1 cellular context compared by ENCODE assay signal in the genomic region with DNA sequence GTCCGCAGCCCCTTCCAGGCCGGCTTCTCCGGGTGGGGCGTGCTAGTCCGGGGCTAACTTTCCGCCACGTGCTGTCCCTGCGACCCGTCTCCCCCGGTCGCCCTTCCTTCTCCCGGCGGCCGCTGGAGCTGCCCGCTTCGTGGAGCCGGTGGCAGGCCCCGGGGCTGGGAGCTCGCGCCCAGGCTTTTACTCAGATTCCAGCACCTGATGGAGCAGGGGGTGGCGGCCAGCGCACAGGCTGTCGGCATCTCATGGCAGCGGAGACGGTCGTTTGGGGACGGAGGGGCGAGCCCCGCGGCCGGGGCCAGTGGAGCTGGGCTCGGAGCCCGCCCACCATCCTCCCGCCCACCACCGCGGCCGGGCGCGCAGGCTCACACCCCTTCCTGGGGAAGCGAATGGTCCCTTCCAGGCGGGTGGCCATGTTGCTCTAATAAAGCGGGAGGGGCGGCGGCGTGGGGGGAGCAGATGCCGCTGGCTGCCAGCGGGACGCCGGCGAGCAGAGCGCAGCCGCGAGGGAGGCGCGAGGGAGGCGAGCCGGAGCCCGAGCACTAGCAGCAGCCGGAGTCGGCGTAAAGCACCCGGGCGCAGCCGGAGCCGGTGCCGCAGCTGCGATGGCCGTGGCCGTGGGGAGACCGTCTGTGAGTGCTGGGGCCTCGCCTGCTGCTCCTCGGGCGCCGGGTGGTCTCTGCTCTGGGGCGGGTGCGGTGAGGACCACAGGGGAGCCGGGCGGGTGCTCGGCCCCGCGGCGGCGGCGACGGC.
TF ChIP-seq lines count a peak whose summit lies in the region.

A gene (plus strand): TSS at position 460 of the 759 bp plus-strand sequence. CDS start 152 bp downstream, at position 612.

TF ChIP-seq in K562, 482 proteins besides CTCF, POLR2A, EP300 and RAD21 (continued from another document and continues in another):
- TF ChIP-seq, protein P1, sequence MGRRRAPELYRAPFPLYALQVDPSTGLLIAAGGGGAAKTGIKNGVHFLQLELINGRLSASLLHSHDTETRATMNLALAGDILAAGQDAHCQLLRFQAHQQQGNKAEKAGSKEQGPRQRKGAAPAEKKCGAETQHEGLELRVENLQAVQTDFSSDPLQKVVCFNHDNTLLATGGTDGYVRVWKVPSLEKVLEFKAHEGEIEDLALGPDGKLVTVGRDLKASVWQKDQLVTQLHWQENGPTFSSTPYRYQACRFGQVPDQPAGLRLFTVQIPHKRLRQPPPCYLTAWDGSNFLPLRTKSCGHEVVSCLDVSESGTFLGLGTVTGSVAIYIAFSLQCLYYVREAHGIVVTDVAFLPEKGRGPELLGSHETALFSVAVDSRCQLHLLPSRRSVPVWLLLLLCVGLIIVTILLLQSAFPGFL (CRISPR knock-in tag; IDR thresholded peaks at IDR 0.05), result no peak
- TF ChIP-seq CBX8 (IDR thresholded peaks at IDR 0.05; ENCODE audit: borderline replicate concordance, extremely low read depth, low read depth, low read length, poor library complexity, severe bottlenecking) (no peak), ZNF780A (CRISPR knock-in tag; IDR thresholded peaks at IDR 0.05) (no peak), TCF7L2 (IDR thresholded peaks at IDR 0.05; ENCODE audit: low read depth, low read length) (peak; percentile 82), SPI1 (IDR thresholded peaks at IDR 0.05; ENCODE audit: borderline replicate concordance, low read depth, low read length) (no peak), LCOR (CRISPR knock-in tag; IDR thresholded peaks at IDR 0.05) (peak; percentile 66; the same call in 1 of the 2 replicates), CREM (IDR thresholded peaks at IDR 0.05; ENCODE audit: low read depth) (peak; percentile 65), GABPB1 (CRISPR knock-in tag; IDR thresholded peaks at IDR 0.05) (peak; percentile 63), GABPA (tag; conservative IDR thresholded peaks at IDR 0.05; ENCODE audit: low read depth) (no peak), BDP1 (IDR thresholded peaks at IDR 0.05; ENCODE audit: insufficient read depth, insufficient read length) (no peak), CXXC5 (CRISPR knock-in tag; IDR thresholded peaks at IDR 0.05) (peak; percentile 50; the same call in 1 of the 2 replicates), TBL1XR1 (IDR thresholded peaks at IDR 0.05; ENCODE audit: low read length in 2 of 2) (0 out of 4 replicates have a peak, but pooled peaks of 1 of the 2 experiments have one; percentile 24), PCBP1 (IDR thresholded peaks at IDR 0.05; ENCODE audit: low read depth, low read length, poor library complexity, severe bottlenecking) (peak; percentile 45), PURB (CRISPR knock-in tag; IDR thresholded peaks at IDR 0.05; ENCODE audit: low read depth) (no peak), TOE1 (IDR thresholded peaks at IDR 0.05; ENCODE audit: borderline replicate concordance) (peak; percentile 38), TOE1 (CRISPR knock-in tag; IDR thresholded peaks at IDR 0.05; ENCODE audit: borderline replicate concordance, low read depth) (no peak), TGIF2 (CRISPR knock-in tag; IDR thresholded peaks at IDR 0.05) (peak; percentile 67; the same call in 1 of the 2 replicates), ERF (CRISPR knock-in tag; IDR thresholded peaks at IDR 0.05) (no peak), SMAD3 (CRISPR knock-in tag; conservative IDR thresholded peaks at IDR 0.05) (no peak), NBN (IDR thresholded peaks at IDR 0.05; ENCODE audit: low read depth) (0 out of 2 replicates have a peak, but pooled peaks have one; percentile 25), E2F3 (CRISPR knock-in tag; IDR thresholded peaks at IDR 0.05) (no peak), BACH1 (tag; IDR thresholded peaks at IDR 0.05) (no peak), SP2 (IDR thresholded peaks at IDR 0.05; ENCODE audit: extremely low read depth, low read depth, low read length, poor library complexity, severe bottlenecking) (no peak), RNF2 (IDR thresholded peaks at IDR 0.05) (peak; percentile 37; the same call in 1 of the 2 replicates), CC2D1A (IDR thresholded peaks at IDR 0.05) (no peak)
- TF ChIP-seq, protein P2, sequence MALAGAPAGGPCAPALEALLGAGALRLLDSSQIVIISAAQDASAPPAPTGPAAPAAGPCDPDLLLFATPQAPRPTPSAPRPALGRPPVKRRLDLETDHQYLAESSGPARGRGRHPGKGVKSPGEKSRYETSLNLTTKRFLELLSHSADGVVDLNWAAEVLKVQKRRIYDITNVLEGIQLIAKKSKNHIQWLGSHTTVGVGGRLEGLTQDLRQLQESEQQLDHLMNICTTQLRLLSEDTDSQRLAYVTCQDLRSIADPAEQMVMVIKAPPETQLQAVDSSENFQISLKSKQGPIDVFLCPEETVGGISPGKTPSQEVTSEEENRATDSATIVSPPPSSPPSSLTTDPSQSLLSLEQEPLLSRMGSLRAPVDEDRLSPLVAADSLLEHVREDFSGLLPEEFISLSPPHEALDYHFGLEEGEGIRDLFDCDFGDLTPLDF (CRISPR knock-in tag; IDR thresholded peaks at IDR 0.05), result 0 out of 2 replicates have a peak, but pooled peaks have one; percentile 32
- TF ChIP-seq, protein P3, sequence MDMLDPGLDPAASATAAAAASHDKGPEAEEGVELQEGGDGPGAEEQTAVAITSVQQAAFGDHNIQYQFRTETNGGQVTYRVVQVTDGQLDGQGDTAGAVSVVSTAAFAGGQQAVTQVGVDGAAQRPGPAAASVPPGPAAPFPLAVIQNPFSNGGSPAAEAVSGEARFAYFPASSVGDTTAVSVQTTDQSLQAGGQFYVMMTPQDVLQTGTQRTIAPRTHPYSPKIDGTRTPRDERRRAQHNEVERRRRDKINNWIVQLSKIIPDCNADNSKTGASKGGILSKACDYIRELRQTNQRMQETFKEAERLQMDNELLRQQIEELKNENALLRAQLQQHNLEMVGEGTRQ (CRISPR knock-in tag; IDR thresholded peaks at IDR 0.05), result no peak; the same call in 1 of the 2 replicates
- TF ChIP-seq, protein P4, sequence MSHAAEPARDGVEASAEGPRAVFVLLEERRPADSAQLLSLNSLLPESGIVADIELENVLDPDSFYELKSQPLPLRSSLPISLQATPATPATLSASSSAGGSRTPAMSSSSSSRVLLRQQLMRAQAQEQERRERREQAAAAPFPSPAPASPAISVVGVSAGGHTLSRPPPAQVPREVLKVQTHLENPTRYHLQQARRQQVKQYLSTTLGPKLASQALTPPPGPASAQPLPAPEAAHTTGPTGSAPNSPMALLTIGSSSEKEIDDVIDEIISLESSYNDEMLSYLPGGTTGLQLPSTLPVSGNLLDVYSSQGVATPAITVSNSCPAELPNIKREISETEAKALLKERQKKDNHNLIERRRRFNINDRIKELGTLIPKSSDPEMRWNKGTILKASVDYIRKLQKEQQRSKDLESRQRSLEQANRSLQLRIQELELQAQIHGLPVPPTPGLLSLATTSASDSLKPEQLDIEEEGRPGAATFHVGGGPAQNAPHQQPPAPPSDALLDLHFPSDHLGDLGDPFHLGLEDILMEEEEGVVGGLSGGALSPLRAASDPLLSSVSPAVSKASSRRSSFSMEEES (CRISPR knock-in tag; IDR thresholded peaks at IDR 0.05), result no peak
- TF ChIP-seq, protein P5, sequence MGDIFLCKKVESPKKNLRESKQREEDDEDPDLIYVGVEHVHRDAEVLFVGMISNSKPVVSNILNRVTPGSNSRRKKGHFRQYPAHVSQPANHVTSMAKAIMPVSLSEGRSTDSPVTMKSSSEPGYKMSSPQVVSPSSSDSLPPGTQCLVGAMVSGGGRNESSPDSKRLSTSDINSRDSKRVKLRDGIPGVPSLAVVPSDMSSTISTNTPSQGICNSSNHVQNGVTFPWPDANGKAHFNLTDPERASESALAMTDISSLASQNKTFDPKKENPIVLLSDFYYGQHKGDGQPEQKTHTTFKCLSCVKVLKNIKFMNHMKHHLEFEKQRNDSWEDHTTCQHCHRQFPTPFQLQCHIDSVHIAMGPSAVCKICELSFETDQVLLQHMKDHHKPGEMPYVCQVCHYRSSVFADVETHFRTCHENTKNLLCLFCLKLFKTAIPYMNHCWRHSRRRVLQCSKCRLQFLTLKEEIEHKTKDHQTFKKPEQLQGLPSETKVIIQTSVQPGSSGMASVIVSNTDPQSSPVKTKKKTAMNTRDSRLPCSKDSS (IDR thresholded peaks at IDR 0.05; ENCODE audit: low read depth, partially characterized antibody), result no peak
- TF ChIP-seq, protein P6, sequence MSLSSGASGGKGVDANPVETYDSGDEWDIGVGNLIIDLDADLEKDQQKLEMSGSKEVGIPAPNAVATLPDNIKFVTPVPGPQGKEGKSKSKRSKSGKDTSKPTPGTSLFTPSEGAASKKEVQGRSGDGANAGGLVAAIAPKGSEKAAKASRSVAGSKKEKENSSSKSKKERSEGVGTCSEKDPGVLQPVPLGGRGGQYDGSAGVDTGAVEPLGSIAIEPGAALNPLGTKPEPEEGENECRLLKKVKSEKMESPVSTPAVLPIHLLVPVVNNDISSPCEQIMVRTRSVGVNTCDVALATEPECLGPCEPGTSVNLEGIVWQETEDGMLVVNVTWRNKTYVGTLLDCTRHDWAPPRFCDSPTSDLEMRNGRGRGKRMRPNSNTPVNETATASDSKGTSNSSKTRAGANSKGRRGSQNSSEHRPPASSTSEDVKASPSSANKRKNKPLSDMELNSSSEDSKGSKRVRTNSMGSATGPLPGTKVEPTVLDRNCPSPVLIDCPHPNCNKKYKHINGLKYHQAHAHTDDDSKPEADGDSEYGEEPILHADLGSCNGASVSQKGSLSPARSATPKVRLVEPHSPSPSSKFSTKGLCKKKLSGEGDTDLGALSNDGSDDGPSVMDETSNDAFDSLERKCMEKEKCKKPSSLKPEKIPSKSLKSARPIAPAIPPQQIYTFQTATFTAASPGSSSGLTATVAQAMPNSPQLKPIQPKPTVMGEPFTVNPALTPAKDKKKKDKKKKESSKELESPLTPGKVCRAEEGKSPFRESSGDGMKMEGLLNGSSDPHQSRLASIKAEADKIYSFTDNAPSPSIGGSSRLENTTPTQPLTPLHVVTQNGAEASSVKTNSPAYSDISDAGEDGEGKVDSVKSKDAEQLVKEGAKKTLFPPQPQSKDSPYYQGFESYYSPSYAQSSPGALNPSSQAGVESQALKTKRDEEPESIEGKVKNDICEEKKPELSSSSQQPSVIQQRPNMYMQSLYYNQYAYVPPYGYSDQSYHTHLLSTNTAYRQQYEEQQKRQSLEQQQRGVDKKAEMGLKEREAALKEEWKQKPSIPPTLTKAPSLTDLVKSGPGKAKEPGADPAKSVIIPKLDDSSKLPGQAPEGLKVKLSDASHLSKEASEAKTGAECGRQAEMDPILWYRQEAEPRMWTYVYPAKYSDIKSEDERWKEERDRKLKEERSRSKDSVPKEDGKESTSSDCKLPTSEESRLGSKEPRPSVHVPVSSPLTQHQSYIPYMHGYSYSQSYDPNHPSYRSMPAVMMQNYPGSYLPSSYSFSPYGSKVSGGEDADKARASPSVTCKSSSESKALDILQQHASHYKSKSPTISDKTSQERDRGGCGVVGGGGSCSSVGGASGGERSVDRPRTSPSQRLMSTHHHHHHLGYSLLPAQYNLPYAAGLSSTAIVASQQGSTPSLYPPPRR (CRISPR knock-in tag; IDR thresholded peaks at IDR 0.05; ENCODE audit: borderline replicate concordance), result no peak
- TF ChIP-seq, protein P7, sequence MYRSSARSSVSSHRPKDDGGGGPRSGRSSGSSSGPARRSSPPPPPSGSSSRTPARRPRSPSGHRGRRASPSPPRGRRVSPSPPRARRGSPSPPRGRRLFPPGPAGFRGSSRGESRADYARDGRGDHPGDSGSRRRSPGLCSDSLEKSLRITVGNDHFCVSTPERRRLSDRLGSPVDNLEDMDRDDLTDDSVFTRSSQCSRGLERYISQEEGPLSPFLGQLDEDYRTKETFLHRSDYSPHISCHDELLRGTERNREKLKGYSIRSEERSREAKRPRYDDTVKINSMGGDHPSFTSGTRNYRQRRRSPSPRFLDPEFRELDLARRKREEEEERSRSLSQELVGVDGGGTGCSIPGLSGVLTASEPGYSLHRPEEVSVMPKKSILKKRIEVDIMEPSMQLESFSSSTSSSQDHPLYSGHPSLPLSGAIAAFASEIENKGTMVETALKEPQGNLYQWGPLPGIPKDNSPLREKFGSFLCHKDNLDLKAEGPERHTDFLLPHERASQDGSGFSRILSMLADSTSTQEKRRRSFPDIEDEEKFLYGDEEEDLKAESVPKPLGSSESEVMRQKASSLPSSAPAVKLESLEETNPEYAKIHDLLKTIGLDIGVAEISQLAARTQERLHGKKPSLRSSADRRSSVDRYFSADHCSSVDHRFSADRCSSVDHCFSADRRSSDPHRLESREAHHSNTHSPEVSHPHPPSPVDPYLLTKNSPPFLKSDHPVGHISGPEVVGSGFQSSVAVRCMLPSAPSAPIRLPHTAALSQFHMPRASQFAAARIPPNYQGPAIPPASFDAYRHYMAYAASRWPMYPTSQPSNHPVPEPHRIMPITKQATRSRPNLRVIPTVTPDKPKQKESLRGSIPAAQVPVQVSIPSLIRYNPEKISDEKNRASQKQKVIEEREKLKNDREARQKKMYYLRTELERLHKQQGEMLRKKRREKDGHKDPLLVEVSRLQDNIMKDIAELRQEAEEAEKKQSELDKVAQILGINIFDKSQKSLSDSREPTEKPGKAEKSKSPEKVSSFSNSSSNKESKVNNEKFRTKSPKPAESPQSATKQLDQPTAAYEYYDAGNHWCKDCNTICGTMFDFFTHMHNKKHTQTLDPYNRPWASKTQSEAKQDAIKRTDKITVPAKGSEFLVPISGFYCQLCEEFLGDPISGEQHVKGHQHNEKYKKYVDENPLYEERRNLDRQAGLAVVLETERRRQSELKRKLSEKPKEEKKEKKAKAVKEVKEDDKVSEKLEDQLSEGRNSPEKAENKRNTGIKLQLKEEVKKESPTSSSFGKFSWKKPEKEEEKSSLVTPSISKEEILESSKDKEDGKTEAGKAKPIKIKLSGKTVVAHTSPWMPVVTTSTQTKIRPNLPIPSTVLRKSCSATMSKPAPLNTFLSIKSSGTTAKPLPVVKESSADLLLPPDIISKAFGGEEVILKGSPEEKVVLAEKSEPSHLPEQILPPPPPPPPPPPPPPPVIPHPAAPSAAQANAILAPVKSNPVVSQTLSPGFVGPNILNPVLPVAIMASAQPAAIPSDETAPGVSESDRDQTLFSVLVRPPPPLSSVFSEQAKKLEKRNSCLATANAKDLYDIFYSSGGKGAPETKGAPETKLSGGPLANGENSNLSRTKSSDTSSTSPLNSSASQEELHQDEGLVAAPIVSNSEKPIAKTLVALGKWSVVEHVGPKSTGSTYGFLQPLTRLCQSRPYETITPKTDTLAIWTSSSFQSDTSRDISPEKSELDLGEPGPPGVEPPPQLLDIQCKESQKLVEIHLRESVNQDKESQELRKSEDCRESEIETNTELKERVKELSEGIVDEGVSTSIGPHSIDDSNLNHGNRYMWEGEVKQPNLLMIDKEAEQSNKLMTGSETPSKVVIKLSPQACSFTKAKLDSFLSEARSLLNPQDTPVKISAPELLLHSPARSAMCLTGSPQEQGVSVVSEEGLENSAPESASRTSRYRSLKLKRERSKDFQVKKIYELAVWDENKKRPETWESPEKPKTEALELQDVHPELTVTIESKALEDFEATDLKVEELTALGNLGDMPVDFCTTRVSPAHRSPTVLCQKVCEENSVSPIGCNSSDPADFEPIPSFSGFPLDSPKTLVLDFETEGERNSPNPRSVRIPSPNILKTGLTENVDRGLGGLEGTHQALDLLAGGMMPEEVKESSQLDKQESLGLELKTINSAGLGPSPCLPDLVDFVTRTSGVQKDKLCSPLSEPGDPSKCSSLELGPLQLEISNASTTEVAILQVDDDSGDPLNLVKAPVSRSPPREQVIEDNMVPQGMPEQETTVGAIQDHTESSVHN (IDR thresholded peaks at IDR 0.05; ENCODE audit: borderline replicate concordance in 1 of 2, low read depth in 1 of 2), result no peak
